8 cellular contexts compared by ENCODE assay signal in genomic region chr17:76408037-76408849, GRCh38. TPM values are rescaled to one million over a fixed set of nuclear protein-coding genes. Genes with fewer than 3 reads are reported as not detected.
DNase-seq lines count a peak whose midpoint lies in the region; ATAC-seq and TF ChIP-seq lines count a peak whose summit lies in the region.

No MANE protein-coding gene starts in this region.

- H3K27ac ChIP-seq in tibial artery: no peak overlapping the region

- ATAC-seq in effector memory CD8-positive, alpha-beta T cell (replicated peaks): peak; percentile 86
- no peak for ATAC-seq in HG02885 (IDR thresholded peaks at IDR 0.05; ENCODE audit: poor library complexity, unreplicated experiment)

- CTCF ChIA-PET in BJ (lab: Yijun Ruan, JAX): interaction anchor here (0.6 to 13.5 kb wide), 16 partner anchors 9 to 660 kb away, joined by 3 to 128 read pairs (median 4); partner anchors contain the start of genes RHBDF2 and UBE2O
- CTCF ChIA-PET in activated CD4-positive, alpha-beta memory T cell treated with anti-CD3 and anti-CD28 coated beads for 36 hours (lab: Charles Lee): interaction anchor here (0.6 to 6.8 kb wide), 27 partner anchors 9 to 454 kb away, joined by 3 to 72 read pairs (median 4); partner anchors contain the start of genes AANAT, PRPSAP1, RHBDF2 and UBE2O

- POLR2A ChIA-PET in BJ (lab: Charles Lee): no interaction called here
- POLR2A ChIA-PET in activated CD4-positive, alpha-beta memory T cell treated with anti-CD3 and anti-CD28 coated beads for 36 hours (lab: Charles Lee): no interaction called here

- intact Hi-C loops in activated CD4-positive, alpha-beta memory T cell treated with anti-CD3 and anti-CD28 coated beads for 36 hours (cut with micrococcal nuclease): loop anchor here (1.0 to 5.0 kb wide), 3 partner anchors 39 to 98 kb away; no protein-coding TSS in a partner anchor
- intact Hi-C loops in tibial artery (cut with DNase I; ENCODE audit: low total_unique reads): loop anchor here (10.0 kb wide), 1 partner anchor 97 kb away; the partner anchor contains the start of gene RHBDF2

- H3K9me3 Mint-ChIP-seq in activated CD4-positive, alpha-beta memory T cell treated with anti-CD3 and anti-CD28 coated beads for 36 hours: no peaks in the 10 kb centered on the region
- no peaks in the 10 kb centered on the region for H3K9me3 Mint-ChIP-seq in effector memory CD8-positive, alpha-beta T cell
- no peaks in the 10 kb centered on the region for H3K9me3 Mint-ChIP-seq in nephron

- DNase-seq in BJ (ENCODE audit: low read depth): no peak
- peak; percentile 45 for DNase-seq in H4 (ENCODE audit: low spot score)
- DNase-seq in NCI-H524 treated with DMSO at 0.1 percent for 48 hours (lab: John Stamatoyannopoulos, UW): peak; percentile 27
- peak; percentile 82 for DNase-seq in activated CD4-positive, alpha-beta memory T cell treated with anti-CD3 and anti-CD28 coated beads for 36 hours
- peak; percentile 65 to 68 (median 66) for DNase-seq in effector memory CD8-positive, alpha-beta T cell
- DNase-seq in tibial artery: peak in 1 of 2 donors; percentile 64

- no peak overlapping the region for H3K4me3 Mint-ChIP-seq in activated CD4-positive, alpha-beta memory T cell treated with anti-CD3 and anti-CD28 coated beads for 36 hours
- no peak overlapping the region for H3K4me3 Mint-ChIP-seq in effector memory CD8-positive, alpha-beta T cell
- no peak overlapping the region for H3K4me3 Mint-ChIP-seq in nephron

- peaks cover 11% of the 10 kb centered on the region for H3K36me3 ChIP-seq in BJ (ENCODE audit: control insufficient read depth, insufficient read depth, low read length)
- H3K36me3 ChIP-seq in tibial artery: peaks cover 0 to 36% (median 8%) of the 10 kb centered on the region in 3 donors

- H3K4me1 Mint-ChIP-seq in activated CD4-positive, alpha-beta memory T cell treated with anti-CD3 and anti-CD28 coated beads for 36 hours (ENCODE audit: low read depth): peaks cover 8% of the 10 kb centered on the region
- H3K4me1 Mint-ChIP-seq in effector memory CD8-positive, alpha-beta T cell (ENCODE audit: low read depth in 2 of 2): peaks cover 6 to 17% of the 10 kb centered on the region in 2 donors
- no peaks in the 10 kb centered on the region for H3K4me1 Mint-ChIP-seq in nephron

- no peaks in the 10 kb centered on the region for H3K27me3 Mint-ChIP-seq in activated CD4-positive, alpha-beta memory T cell treated with anti-CD3 and anti-CD28 coated beads for 36 hours
- H3K27me3 Mint-ChIP-seq in effector memory CD8-positive, alpha-beta T cell: no peaks in the 10 kb centered on the region
- no peaks in the 10 kb centered on the region for H3K27me3 Mint-ChIP-seq in nephron (ENCODE audit: low read depth)

- H3K9me3 ChIP-seq in tibial artery: no peaks in the 10 kb centered on the region

- TF ChIP-seq CTCF in BJ (IDR thresholded peaks at IDR 0.05; ENCODE audit: insufficient read depth, low read depth, low read length) (peak; percentile 91), nephron (IDR thresholded peaks at IDR 0.05; ENCODE audit: unreplicated experiment in 3 of 3) (peak; percentile 73 to 79 (median 79)), tibial artery (IDR thresholded peaks at IDR 0.05) (peak; percentile 49 to 74)

- H3K36me3 Mint-ChIP-seq in activated CD4-positive, alpha-beta memory T cell treated with anti-CD3 and anti-CD28 coated beads for 36 hours: peaks cover 6% of the 10 kb centered on the region
- peaks cover 10% of the 10 kb centered on the region for H3K36me3 Mint-ChIP-seq in effector memory CD8-positive, alpha-beta T cell (ENCODE audit: insufficient read depth)
- H3K36me3 Mint-ChIP-seq in nephron (ENCODE audit: low read depth): peaks cover 23% of the 10 kb centered on the region

- peaks cover 0 to 14% (median 2%) of the 10 kb centered on the region in 4 donors for H3K4me1 ChIP-seq in tibial artery

- no peak overlapping the region for H3K4me3 ChIP-seq in BJ (ENCODE audit: low read depth, low read length)
- H3K4me3 ChIP-seq in tibial artery: no peak overlapping the region

- H3K27me3 ChIP-seq in BJ (ENCODE audit: control insufficient read depth, insufficient read depth, low read length) (no peaks in the 10 kb centered on the region), tibial artery (no peaks in the 10 kb centered on the region)

- H3K27ac Mint-ChIP-seq in activated CD4-positive, alpha-beta memory T cell treated with anti-CD3 and anti-CD28 coated beads for 36 hours: no peak overlapping the region
- peak overlapping the region; percentile 41 to 52 for H3K27ac Mint-ChIP-seq in effector memory CD8-positive, alpha-beta T cell
- H3K27ac Mint-ChIP-seq in nephron: no peak overlapping the region

RNA-seq across cellular contexts. Expression of gene SPHK1, which starts 23.8 kb away (rescaled TPM):
- 21.4 and 57.8 TPM in 2 replicates for polyA plus RNA-seq in BJ (2011; rRNA removed)
- 12.1 and 16.5 TPM in 2 replicates for polyA minus RNA-seq in BJ (2011; rRNA and poly(A)+ RNA removed)
- total RNA-seq in H4 (2014; rRNA removed; shearing (Covaris generic)): 7.8 and 9.2 TPM in 2 replicates
- total RNA-seq in activated CD4-positive, alpha-beta memory T cell treated with anti-CD3 and anti-CD28 coated beads for 36 hours: 10 to 100 TPM in 1 of 2 experiments, 1 to 10 TPM in 1; 9.9 to 11.4 TPM

RNA-seq across cellular contexts. Expression of gene UBE2O, which starts 44.7 kb away (rescaled TPM):
- polyA plus RNA-seq in BJ (2011; rRNA removed): 7.0 and 11.1 TPM in 2 replicates
- 22.8 and 24.3 TPM in 2 replicates for polyA minus RNA-seq in BJ (2011; rRNA and poly(A)+ RNA removed)
- 14.7 and 16.2 TPM in 2 replicates for total RNA-seq in H4 (2014; rRNA removed; shearing (Covaris generic))
- total RNA-seq in activated CD4-positive, alpha-beta memory T cell treated with anti-CD3 and anti-CD28 coated beads for 36 hours: 10 to 100 TPM; 24.5 to 25.2 TPM

RNA-seq across cellular contexts. Expression of gene PRPSAP1, which starts 54.5 kb away (rescaled TPM):
- 68.5 and 72.8 TPM in 2 replicates for polyA plus RNA-seq in BJ (2011; rRNA removed)
- 37.4 and 38.5 TPM in 2 replicates for polyA minus RNA-seq in BJ (2011; rRNA and poly(A)+ RNA removed)
- 48.1 and 49.7 TPM in 2 replicates for total RNA-seq in H4 (2014; rRNA removed; shearing (Covaris generic))
- 10 to 100 TPM; 40.1 to 42.1 TPM for total RNA-seq in activated CD4-positive, alpha-beta memory T cell treated with anti-CD3 and anti-CD28 coated beads for 36 hours

RNA-seq across cellular contexts. Expression of gene AANAT, which starts 59.2 kb away (rescaled TPM):
- not detected in 2 replicates for polyA plus RNA-seq in BJ (2011; rRNA removed)
- polyA minus RNA-seq in BJ (2011; rRNA and poly(A)+ RNA removed): not detected in 2 replicates
- total RNA-seq in H4 (2014; rRNA removed; shearing (Covaris generic)): not detected in 2 replicates
- total RNA-seq in activated CD4-positive, alpha-beta memory T cell treated with anti-CD3 and anti-CD28 coated beads for 36 hours: not detected

Comparison
In these comparisons a context has a peak if more than half of its experiments do, and no peak if none do; other contexts are left out.
1. H3K27ac Mint-ChIP-seq: peak in effector memory CD8-positive, alpha-beta T cell (2 of 2); none in activated CD4-positive, alpha-beta memory T cell treated with anti-CD3 and anti-CD28 coated beads for 36 hours (single experiment) and nephron (0 of 3).
2. Peak in every context shown above with its lines, with median percentiles within 50 percentile points of each other: CTCF ChIP-seq.